ENCODE assay signal across 27 cellular contexts in genomic region chrX:137143864-137144263, GRCh38.
DNase-seq lines count a peak whose midpoint lies in the region; ATAC-seq and TF ChIP-seq lines count a peak whose summit lies in the region.
"Had no signal": no experiment of that assay in that cellular context is flagged by ENCODE, and none has a peak within 500 bp of the region (broad histone marks: within the 10 kb centered on the region; RNA-seq: fewer than 3 reads in every experiment).

No MANE protein-coding gene starts in this region.

- no peak overlapping the region for H3K4me2 ChIP-seq in neural cell (ENCODE audit: low read length)
- H3K4me2 ChIP-seq: A549; BLaER1; BLaER1 treated with 17β-estradiol and CSF1 and Interleukin-3, amounts not matched to agents 10 nM and 100 nM had no signal

- intact Hi-C loops in body of pancreas (cut with DNase I): no loop called here

- DNase-seq in body of pancreas: no peak
- DNase-seq: 8988T; ACHN; AML-193; BE2C; C1 segment of cervical spinal cord; Caco-2; Calu3; CD4-positive, alpha-beta memory T cell; CD4-positive, alpha-beta T cell; CD4-positive, CD25-positive, alpha-beta regulatory T cell; CD8-positive, alpha-beta memory T cell; CD8-positive, alpha-beta T cell; COR-L47; DMS 273 treated with DMSO at 0.1 percent for 48 hours; DMS153; DMS53; DMS79; DMS79 treated with DMSO at 0.1 percent for 48 hours; DND-41; EL had no signal

- TF ChIP-seq CTCF in neural cell (IDR thresholded peaks at IDR 0.05; ENCODE audit: poor library complexity, severe bottlenecking) (no peak), body of pancreas (IDR thresholded peaks at IDR 0.05) (no peak)

- no peaks in the 10 kb centered on the region for H3K79me2 ChIP-seq in neural cell (replicated peaks; ENCODE audit: insufficient read depth, low read length)

- H3K36me3 ChIP-seq in neural cell (ENCODE audit: insufficient read depth, low read length) (no peaks in the 10 kb centered on the region), body of pancreas (replicated peaks in 1 of 2; ENCODE audit: insufficient read depth in 1 of 2, low read depth in 2 of 2) (no peaks in the 10 kb centered on the region)
- H3K36me3 ChIP-seq: BE2C; BLaER1; BLaER1 treated with 17β-estradiol and CSF1 and Interleukin-3, amounts not matched to agents 10 nM and 100 nM had no signal

- WGBS in body of pancreas, 2 donors: 56 to 75% methylated on average over 5 of the region's 5 CpGs

- H3K9me2 ChIP-seq in neural cell (ENCODE audit: insufficient read depth, low read length): no peaks in the 10 kb centered on the region

- no peak overlapping the region for H2AFZ ChIP-seq in neural cell (ENCODE audit: low read depth, low read length)

- H3F3A ChIP-seq in neural cell (ENCODE audit: insufficient read depth, low read length, poor library complexity, severe bottlenecking): no peaks in the 10 kb centered on the region

- H3K4me1 ChIP-seq in body of pancreas: no peaks in the 10 kb centered on the region
- H3K4me1 ChIP-seq: A549; BE2C; BLaER1; BLaER1 treated with 17β-estradiol and CSF1 and Interleukin-3, amounts not matched to agents 10 nM and 100 nM; Caco-2 had no signal

- H3K9ac ChIP-seq in neural cell (ENCODE audit: low read length): peak overlapping the region; percentile 44
- H3K9ac ChIP-seq: BLaER1; BLaER1 treated with 17β-estradiol and CSF1 and Interleukin-3, amounts not matched to agents 10 nM and 100 nM had no signal

- no peak for TF ChIP-seq POLR2A in body of pancreas (IDR thresholded peaks at IDR 0.05)

- H3K9me3 ChIP-seq in neural cell (ENCODE audit: low read length) (no peaks in the 10 kb centered on the region), body of pancreas (no peaks in the 10 kb centered on the region)
- H3K9me3 ChIP-seq: A549, BE2C, Caco-2 had no signal

- no peaks in the 10 kb centered on the region for H4K20me1 ChIP-seq in neural cell (ENCODE audit: insufficient read depth)
- H4K20me1 ChIP-seq: BLaER1 treated with 17β-estradiol and CSF1 and Interleukin-3, amounts not matched to agents 10 nM and 100 nM had no signal

- TF ChIP-seq RAD21 in neural cell (conservative IDR thresholded peaks at IDR 0.05): no peak

- peak; percentile 80 for TF ChIP-seq EP300 in neural cell (conservative IDR thresholded peaks at IDR 0.05; ENCODE audit: poor library complexity, severe bottlenecking)

- ATAC-seq in body of pancreas: no peak
- ATAC-seq: A549; CD8-positive, alpha-beta T cell had no signal

- peak overlapping the region; percentile 91 for H3K27ac ChIP-seq in neural cell (ENCODE audit: low read length)
- H3K27ac ChIP-seq in body of pancreas: no peak overlapping the region
- H3K27ac ChIP-seq: 22Rv1; A549; BLaER1; BLaER1 treated with 17β-estradiol and CSF1 and Interleukin-3, amounts not matched to agents 10 nM and 100 nM; C4-2B had no signal

- H3K27me3 ChIP-seq in neural cell (ENCODE audit: insufficient read depth, low read depth, low read length): no peaks in the 10 kb centered on the region
- no peaks in the 10 kb centered on the region for H3K27me3 ChIP-seq in body of pancreas
- H3K27me3 ChIP-seq: BE2C had no signal

- H3K4me3 ChIP-seq in neural cell (ENCODE audit: low read length) (peak overlapping the region; percentile 42), body of pancreas (no peak overlapping the region)
- H3K4me3 ChIP-seq: A549; BLaER1; BLaER1 treated with 17β-estradiol and CSF1 and Interleukin-3, amounts not matched to agents 10 nM and 100 nM had no signal

TF ChIP-seq in neural cell, 6 proteins besides CTCF, POLR2A, EP300 and RAD21:
- TF ChIP-seq, protein P1, sequence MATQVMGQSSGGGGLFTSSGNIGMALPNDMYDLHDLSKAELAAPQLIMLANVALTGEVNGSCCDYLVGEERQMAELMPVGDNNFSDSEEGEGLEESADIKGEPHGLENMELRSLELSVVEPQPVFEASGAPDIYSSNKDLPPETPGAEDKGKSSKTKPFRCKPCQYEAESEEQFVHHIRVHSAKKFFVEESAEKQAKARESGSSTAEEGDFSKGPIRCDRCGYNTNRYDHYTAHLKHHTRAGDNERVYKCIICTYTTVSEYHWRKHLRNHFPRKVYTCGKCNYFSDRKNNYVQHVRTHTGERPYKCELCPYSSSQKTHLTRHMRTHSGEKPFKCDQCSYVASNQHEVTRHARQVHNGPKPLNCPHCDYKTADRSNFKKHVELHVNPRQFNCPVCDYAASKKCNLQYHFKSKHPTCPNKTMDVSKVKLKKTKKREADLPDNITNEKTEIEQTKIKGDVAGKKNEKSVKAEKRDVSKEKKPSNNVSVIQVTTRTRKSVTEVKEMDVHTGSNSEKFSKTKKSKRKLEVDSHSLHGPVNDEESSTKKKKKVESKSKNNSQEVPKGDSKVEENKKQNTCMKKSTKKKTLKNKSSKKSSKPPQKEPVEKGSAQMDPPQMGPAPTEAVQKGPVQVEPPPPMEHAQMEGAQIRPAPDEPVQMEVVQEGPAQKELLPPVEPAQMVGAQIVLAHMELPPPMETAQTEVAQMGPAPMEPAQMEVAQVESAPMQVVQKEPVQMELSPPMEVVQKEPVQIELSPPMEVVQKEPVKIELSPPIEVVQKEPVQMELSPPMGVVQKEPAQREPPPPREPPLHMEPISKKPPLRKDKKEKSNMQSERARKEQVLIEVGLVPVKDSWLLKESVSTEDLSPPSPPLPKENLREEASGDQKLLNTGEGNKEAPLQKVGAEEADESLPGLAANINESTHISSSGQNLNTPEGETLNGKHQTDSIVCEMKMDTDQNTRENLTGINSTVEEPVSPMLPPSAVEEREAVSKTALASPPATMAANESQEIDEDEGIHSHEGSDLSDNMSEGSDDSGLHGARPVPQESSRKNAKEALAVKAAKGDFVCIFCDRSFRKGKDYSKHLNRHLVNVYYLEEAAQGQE (IDR thresholded peaks at IDR 0.05; ENCODE audit: borderline replicate concordance): peak; percentile 36
- TF ChIP-seq POLR2AphosphoS5 (IDR thresholded peaks at IDR 0.05) (peak; percentile 66), TAF1 (IDR thresholded peaks at IDR 0.05; ENCODE audit: low read depth) (no peak), MXI1 (conservative IDR thresholded peaks at IDR 0.05; ENCODE audit: poor library complexity, severe bottlenecking) (no peak)
